In genomic region chr14:55540847-55541773, GRCh38 we compare ENCODE assay signal across 21 cellular contexts. TPM values are rescaled to one million over a fixed set of nuclear protein-coding genes. Genes with fewer than 3 reads are reported as not detected.
A peak's percentile ranks its signal among the peaks of the same experiment; 100 is the strongest.
DNase-seq lines count a peak whose midpoint lies in the region; ATAC-seq and TF ChIP-seq lines count a peak whose summit lies in the region.
"Had no signal": no experiment of that assay in that cellular context is flagged by ENCODE, and none has a peak within 500 bp of the region (broad histone marks: within the 10 kb centered on the region; RNA-seq: fewer than 3 reads in every experiment).

No MANE protein-coding gene starts in this region.

- H3K4me2 ChIP-seq in PC-3 (ENCODE audit: low read length) (peak overlapping the region; percentile 71), parathyroid adenoma (ENCODE audit: low read length) (no peak overlapping the region)
- H3K4me2 ChIP-seq: hepatocyte, neural progenitor cell had no signal

- peak overlapping the region; percentile 0; the same call in 1 of the 2 replicates for H2AFZ ChIP-seq in PC-3 (ENCODE audit: low read length)
- H2AFZ ChIP-seq in parathyroid adenoma = peak overlapping the region; percentile 30
- H2AFZ ChIP-seq: hepatocyte, neural progenitor cell had no signal

- intact Hi-C loops in PC-3 (cut with micrococcal nuclease) = no loop called here

- peak overlapping the region; percentile 63 for H3K27ac ChIP-seq in PC-3 (ENCODE audit: low read length)
- no peak overlapping the region for H3K27ac ChIP-seq in parathyroid adenoma
- H3K27ac ChIP-seq: hepatocyte, neural progenitor cell, upper lobe of left lung had no signal

- no peaks in the 10 kb centered on the region for H3K79me2 ChIP-seq in PC-3 (ENCODE audit: low read length)
- H3K79me2 ChIP-seq in parathyroid adenoma = no peaks in the 10 kb centered on the region
- H3K79me2 ChIP-seq: hepatocyte had no signal

- peaks cover 8% of the 10 kb centered on the region for H3F3A ChIP-seq in PC-3 (ENCODE audit: low read length, unreplicated experiment)

- no peaks in the 10 kb centered on the region for H3K9me2 ChIP-seq in PC-3 (replicated peaks; ENCODE audit: low read length)

- DNase-seq in ELR (ENCODE audit: low read depth) (peak; percentile 72), PC-3 (peak; percentile 92), choroid plexus epithelial cell (ENCODE audit: low read depth) (peak; percentile 17), T-helper 9 cell (no peak)
- DNase-seq in activated naive CD4-positive, alpha-beta T cell treated with anti-CD3 and anti-CD28 coated beads, Interleukin-2, amount 50 U/mL, for 16 hours = no peak
- no peak for DNase-seq in activated CD8-positive, alpha-beta memory T cell treated with anti-CD3 and anti-CD28 coated beads, Interleukin-2, amount 50 U/mL, for 4 hours
- DNase-seq: activated CD4-positive, CD25-positive, alpha-beta regulatory T cell treated with anti-CD3 and anti-CD28 coated beads, Interleukin-2, amount 50 U/mL, for 72 hours; activated CD8-positive, alpha-beta memory T cell treated with anti-CD3 and anti-CD28 coated beads for 24 hours; activated naive CD8-positive, alpha-beta T cell treated with anti-CD3 and anti-CD28 coated beads, Interleukin-2, amount 50 U/mL, for 24 hours; CD8-positive, alpha-beta T cell; central memory CD4-positive, alpha-beta T cell; effector CD4-positive, alpha-beta T cell; midbrain; NCI-H1930; NCI-H446 treated with DMSO at 0.1 percent for 48 hours; Right ventricle myocardium superior; stimulated activated naive B cell treated with anti-CD40 and anti-IgM and Interleukin-4, amounts not matched to agents 10 μg/mL and 1 μg/mL and 100 μg/mL, for 72 hours; upper lobe of left lung had no signal

- H3K9me3 ChIP-seq in PC-3 (ENCODE audit: low read length) = no peaks in the 10 kb centered on the region
- no peaks in the 10 kb centered on the region for H3K9me3 ChIP-seq in parathyroid adenoma (ENCODE audit: control insufficient read depth, low read length)

- no peaks in the 10 kb centered on the region for H4K20me1 ChIP-seq in PC-3 (ENCODE audit: low read length)

- BruUV-seq in PC-3 (replicated peaks; lab: Mats Ljungman, UMichigan) = no TSS peak

- H3K36me3 ChIP-seq in PC-3 (ENCODE audit: low read depth, low read length) (no peaks in the 10 kb centered on the region), parathyroid adenoma (ENCODE audit: control insufficient read depth, insufficient read depth, low read length) (no peaks in the 10 kb centered on the region)
- H3K36me3 ChIP-seq: neural progenitor cell, upper lobe of left lung had no signal

- H3K27me3 ChIP-seq in PC-3 (ENCODE audit: low read length) (no peaks in the 10 kb centered on the region), parathyroid adenoma (ENCODE audit: control insufficient read depth, insufficient read depth, low read length) (no peaks in the 10 kb centered on the region)
- H3K27me3 ChIP-seq: hepatocyte, neural progenitor cell, upper lobe of left lung had no signal

- no peak for TF ChIP-seq CTCF in PC-3 (conservative IDR thresholded peaks at IDR 0.05; ENCODE audit: low read depth, low read length)
- no peak for TF ChIP-seq CTCF in choroid plexus epithelial cell (conservative IDR thresholded peaks at IDR 0.05; ENCODE audit: low read depth, low read length)
- no peak for TF ChIP-seq CTCF in parathyroid adenoma (IDR thresholded peaks at IDR 0.05)

- POLR2A ChIA-PET in PC-3 (lab: Charles Lee; ENCODE audit: unreplicated experiment) = no interaction called here

- CTCF ChIA-PET in PC-3 (lab: Charles Lee) = no interaction called here

- H3K4me1 ChIP-seq in PC-3 (ENCODE audit: insufficient read depth, low read length) = peaks cover 32% of the 10 kb centered on the region
- no peaks in the 10 kb centered on the region for H3K4me1 ChIP-seq in parathyroid adenoma
- H3K4me1 ChIP-seq: upper lobe of left lung had no signal

- H3K4me3 ChIP-seq in PC-3 (ENCODE audit: low read length) (peak overlapping the region; percentile 28), choroid plexus epithelial cell (ENCODE audit: low read depth, low read length) (no peak overlapping the region), parathyroid adenoma (ENCODE audit: low read depth, low read length) (no peak overlapping the region)
- H3K4me3 ChIP-seq: hepatocyte, neural progenitor cell, upper lobe of left lung had no signal

- peak overlapping the region; percentile 18 for H3K9ac ChIP-seq in PC-3 (ENCODE audit: low read length)
- H3K9ac ChIP-seq in parathyroid adenoma = no peak overlapping the region
- H3K9ac ChIP-seq: neural progenitor cell had no signal

- peak; percentile 98 for ATAC-seq in PC-3
- ATAC-seq: activated naive CD8-positive, alpha-beta T cell treated with anti-CD3 and anti-CD28 coated beads, Interleukin-2, amount 50 U/mL, for 24 hours; CD8-positive, alpha-beta T cell; stimulated activated naive B cell treated with anti-CD40 and anti-IgM and Interleukin-4, amounts not matched to agents 10 μg/mL and 1 μg/mL and 100 μg/mL, for 72 hours had no signal

RNA-seq across cellular contexts. Expression of gene KTN1, which starts 38.9 kb away (rescaled TPM):
- total RNA-seq in PC-3 (2014; rRNA removed) = 249 and 251 TPM in 2 replicates

Comparison
In these comparisons a context has a peak if more than half of its experiments do, and no peak if none do; other contexts are left out.
1. DNase-seq: peak in ELR (single experiment), PC-3 (single experiment) and choroid plexus epithelial cell (single experiment); none in T-helper 9 cell (single experiment), activated naive CD4-positive, alpha-beta T cell treated with anti-CD3 and anti-CD28 coated beads, Interleukin-2, amount 50 U/mL, for 16 hours (single experiment) and activated CD8-positive, alpha-beta memory T cell treated with anti-CD3 and anti-CD28 coated beads, Interleukin-2, amount 50 U/mL, for 4 hours (single experiment).